ENCODE assay signal across 20 cellular contexts in the genomic region with DNA sequence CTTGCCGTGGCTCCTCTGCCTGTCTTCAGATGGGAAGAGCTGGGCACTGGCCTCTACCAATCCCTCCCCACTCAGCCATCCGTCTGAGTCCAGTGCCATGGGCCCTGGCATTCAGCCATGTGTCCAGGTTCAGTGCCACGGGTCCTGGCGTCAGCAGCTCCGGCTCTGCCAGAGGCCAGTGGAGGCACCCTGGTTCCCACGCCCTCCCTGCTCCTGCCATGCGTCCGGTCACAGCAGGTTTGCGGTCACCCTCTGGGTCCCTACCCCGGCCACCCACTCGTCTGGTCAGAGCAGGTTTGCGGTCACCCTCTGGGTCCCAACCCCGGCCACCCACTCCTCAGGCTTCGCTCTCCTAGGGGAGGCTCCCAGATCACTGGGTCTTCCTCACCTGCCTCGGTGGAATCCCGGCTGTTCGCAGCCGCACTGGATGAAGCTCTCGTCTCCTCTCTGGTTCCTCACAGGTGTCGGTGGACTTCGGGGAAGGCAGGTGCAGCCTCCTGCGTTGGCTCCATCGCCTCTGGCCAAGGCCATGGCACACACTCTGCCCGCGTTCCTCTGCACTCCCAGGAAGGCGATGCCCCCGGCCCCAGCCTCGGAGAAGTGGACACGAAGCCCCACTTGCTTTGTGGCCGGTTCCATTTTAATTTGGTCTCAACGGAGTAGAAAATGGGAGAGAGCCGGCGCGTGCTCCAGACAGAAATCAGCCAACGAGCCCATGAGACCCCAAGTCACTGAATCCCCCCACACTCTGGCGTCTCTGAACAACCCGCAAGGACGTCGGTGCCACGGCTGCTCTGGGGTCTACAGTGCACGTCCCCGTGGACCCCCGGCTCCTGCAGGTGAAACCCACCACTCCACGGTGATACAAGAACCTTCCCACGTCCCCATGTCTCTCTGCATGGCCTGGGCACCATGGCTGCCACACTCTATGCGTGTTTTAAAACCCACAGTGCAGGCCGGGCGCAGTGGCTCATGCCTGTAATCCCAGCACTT. TPM values are rescaled to one million over a fixed set of nuclear protein-coding genes. Genes with fewer than 3 reads are reported as not detected.
A peak's percentile ranks its signal among the peaks of the same experiment; 100 is the strongest.
DNase-seq lines count a peak whose midpoint lies in the region; ATAC-seq lines count a peak whose summit lies in the region.
"Had no signal": no experiment of that assay in that cellular context is flagged by ENCODE, and none has a peak within 500 bp of the region (broad histone marks: within the 10 kb centered on the region; RNA-seq: fewer than 3 reads in every experiment).

No MANE protein-coding gene starts in this region.

- H3K36me3 Mint-ChIP-seq in activated T-cell treated with anti-CD3 and anti-CD28 coated beads, Interleukin-2, amount 50 U/mL, for 24 hours (ENCODE audit: low read depth) = peaks cover 3% of the 10 kb centered on the region
- H3K36me3 Mint-ChIP-seq in activated T-cell treated with anti-CD3 and anti-CD28 coated beads, Interleukin-2, amount 50 U/mL, for 72 hours (ENCODE audit: insufficient read depth in 2 of 2) = peaks cover 0 to 3% of the 10 kb centered on the region in 2 donors
- H3K36me3 Mint-ChIP-seq in T-cell (no peaks in the 10 kb centered on the region), memory B cell (peaks cover 4% of the 10 kb centered on the region)
- no peaks in the 10 kb centered on the region for H3K36me3 Mint-ChIP-seq in stimulated activated memory B cell treated with anti-CD40 and anti-IgM and Interleukin-4, amounts not matched to agents 10 μg/mL and 1 μg/mL and 100 μg/mL, for 72 hours

- H3K4me3 Mint-ChIP-seq in activated T-cell treated with anti-CD3 and anti-CD28 coated beads, Interleukin-2, amount 50 U/mL, for 24 hours = no peak overlapping the region
- no peak overlapping the region for H3K4me3 Mint-ChIP-seq in activated T-cell treated with anti-CD3 and anti-CD28 coated beads, Interleukin-2, amount 50 U/mL, for 72 hours
- H3K4me3 Mint-ChIP-seq in T-cell (no peak overlapping the region), memory B cell (no peak overlapping the region)
- no peak overlapping the region for H3K4me3 Mint-ChIP-seq in stimulated activated memory B cell treated with anti-CD40 and anti-IgM and Interleukin-4, amounts not matched to agents 10 μg/mL and 1 μg/mL and 100 μg/mL, for 72 hours
- H3K4me3 Mint-ChIP-seq: HFFc6 had no signal

- no peak for DNase-seq in activated T-cell treated with anti-CD3 and anti-CD28 coated beads, Interleukin-2, amount 50 U/mL, for 24 hours
- no peak for DNase-seq in activated T-cell treated with anti-CD3 and anti-CD28 coated beads, Interleukin-2, amount 50 U/mL, for 72 hours
- DNase-seq in T-cell (no peak), memory B cell (ENCODE audit: low spot score in 2 of 2) (no peak), HUDEP-2 (lab: John Stamatoyannopoulos, UW; ENCODE audit: unreplicated experiment in 76 of 76) (no peak), NOMO-1 (lab: John Stamatoyannopoulos, UW; ENCODE audit: unreplicated experiment in 2 of 2) (no peak), foreskin melanocyte (no peak)
- DNase-seq: Caco-2; EL; HFFc6; NCI-H1092; NCI-H1694; NCI-H2107; NCI-H345; NCI-H526; NK-92 treated with Interleukin-12 subunit alpha and Interleukin-12 subunit beta, amount 100 ng/mL, for 24 hours; OCI-M1; SHP77 treated with DMSO at 0.1 percent for 48 hours had no signal

- H3K27ac Mint-ChIP-seq in activated T-cell treated with anti-CD3 and anti-CD28 coated beads, Interleukin-2, amount 50 U/mL, for 24 hours = peak overlapping the region; percentile 29
- H3K27ac Mint-ChIP-seq in activated T-cell treated with anti-CD3 and anti-CD28 coated beads, Interleukin-2, amount 50 U/mL, for 72 hours = no peak overlapping the region
- peak overlapping the region; percentile 58 to 100 for H3K27ac Mint-ChIP-seq in T-cell
- peak overlapping the region; percentile 38 for H3K27ac Mint-ChIP-seq in memory B cell
- peak overlapping the region; percentile 56 for H3K27ac Mint-ChIP-seq in stimulated activated memory B cell treated with anti-CD40 and anti-IgM and Interleukin-4, amounts not matched to agents 10 μg/mL and 1 μg/mL and 100 μg/mL, for 72 hours
- H3K27ac Mint-ChIP-seq: HFFc6 had no signal

- CTCF ChIA-PET in T-cell (lab: Charles Lee) = interaction anchor here in 1 of 2 donors (0.7 kb wide), 2 partner anchors 17 to 80 kb away, joined by 3 read pairs; no protein-coding TSS in a partner anchor

- H3K4me1 Mint-ChIP-seq in activated T-cell treated with anti-CD3 and anti-CD28 coated beads, Interleukin-2, amount 50 U/mL, for 24 hours (ENCODE audit: low read depth) = peaks cover 70% of the 10 kb centered on the region
- H3K4me1 Mint-ChIP-seq in activated T-cell treated with anti-CD3 and anti-CD28 coated beads, Interleukin-2, amount 50 U/mL, for 72 hours (ENCODE audit: low read depth) = peaks cover 52% of the 10 kb centered on the region
- H3K4me1 Mint-ChIP-seq in T-cell = peaks cover 64 to 70% (median 67%) of the 10 kb centered on the region in 3 donors
- peaks cover 31% of the 10 kb centered on the region for H3K4me1 Mint-ChIP-seq in memory B cell
- H3K4me1 Mint-ChIP-seq in stimulated activated memory B cell treated with anti-CD40 and anti-IgM and Interleukin-4, amounts not matched to agents 10 μg/mL and 1 μg/mL and 100 μg/mL, for 72 hours = peaks cover 72% of the 10 kb centered on the region

- no peak for ATAC-seq in activated T-cell treated with anti-CD3 and anti-CD28 coated beads, Interleukin-2, amount 50 U/mL, for 72 hours (replicated peaks in 1 of 2)
- ATAC-seq in T-cell (replicated peaks in 1 of 4) = no peak
- no peak for ATAC-seq in memory B cell (ENCODE audit: low read depth)
- ATAC-seq in stimulated activated memory B cell treated with anti-CD40 and anti-IgM and Interleukin-4, amounts not matched to agents 10 μg/mL and 1 μg/mL and 100 μg/mL, for 72 hours = no peak
- ATAC-seq: A549 had no signal

- POLR2A ChIA-PET in T-cell (lab: Charles Lee) = no interaction called here

- no peaks in the 10 kb centered on the region for H3K9me3 Mint-ChIP-seq in activated T-cell treated with anti-CD3 and anti-CD28 coated beads, Interleukin-2, amount 50 U/mL, for 24 hours
- no peaks in the 10 kb centered on the region for H3K9me3 Mint-ChIP-seq in activated T-cell treated with anti-CD3 and anti-CD28 coated beads, Interleukin-2, amount 50 U/mL, for 72 hours
- no peaks in the 10 kb centered on the region for H3K9me3 Mint-ChIP-seq in T-cell
- H3K9me3 Mint-ChIP-seq in memory B cell = no peaks in the 10 kb centered on the region
- no peaks in the 10 kb centered on the region for H3K9me3 Mint-ChIP-seq in stimulated activated memory B cell treated with anti-CD40 and anti-IgM and Interleukin-4, amounts not matched to agents 10 μg/mL and 1 μg/mL and 100 μg/mL, for 72 hours
- H3K9me3 Mint-ChIP-seq: HFFc6 had no signal

- no peaks in the 10 kb centered on the region for H3K27me3 Mint-ChIP-seq in activated T-cell treated with anti-CD3 and anti-CD28 coated beads, Interleukin-2, amount 50 U/mL, for 24 hours
- no peaks in the 10 kb centered on the region for H3K27me3 Mint-ChIP-seq in activated T-cell treated with anti-CD3 and anti-CD28 coated beads, Interleukin-2, amount 50 U/mL, for 72 hours (ENCODE audit: low read depth)
- H3K27me3 Mint-ChIP-seq in T-cell = no peaks in the 10 kb centered on the region
- no peaks in the 10 kb centered on the region for H3K27me3 Mint-ChIP-seq in memory B cell
- H3K27me3 Mint-ChIP-seq in stimulated activated memory B cell treated with anti-CD40 and anti-IgM and Interleukin-4, amounts not matched to agents 10 μg/mL and 1 μg/mL and 100 μg/mL, for 72 hours = no peaks in the 10 kb centered on the region

RNA-seq across cellular contexts. Expression of a gene that starts 47.8 kb away (rescaled TPM):
- total RNA-seq in activated T-cell treated with anti-CD3 and anti-CD28 coated beads, Interleukin-2, amount 50 U/mL, for 72 hours = 10 to 100 TPM; 37.0 to 42.7 TPM
- total RNA-seq in T-cell = 100 to 1,000 TPM in 2 of 5 donors, 10 to 100 TPM in 3; 82.1 to 114 (median 99.3) TPM
